8 cellular contexts compared by ENCODE assay signal in genomic region chr7:97845622-97846203, GRCh38. TPM values are rescaled to one million over a fixed set of nuclear protein-coding genes. Genes with fewer than 3 reads are reported as not detected.
DNase-seq lines count a peak whose midpoint lies in the region; ATAC-seq and TF ChIP-seq lines count a peak whose summit lies in the region.
"Had no signal": no experiment of that assay in that cellular context is flagged by ENCODE, and none has a peak within 500 bp of the region (broad histone marks: within the 10 kb centered on the region; RNA-seq: fewer than 3 reads in every experiment).

No MANE protein-coding gene starts in this region.

- H4K20me1 ChIP-seq in DOHH2 (ENCODE audit: control insufficient read depth, insufficient read depth, low read depth, low read length) (no peaks in the 10 kb centered on the region), OCI-LY1 (ENCODE audit: insufficient read depth, low read length) (no peaks in the 10 kb centered on the region)

- TF ChIP-seq CTCF in DOHH2 (IDR thresholded peaks at IDR 0.05; ENCODE audit: low read depth, low read length, poor library complexity, severe bottlenecking), result peak; percentile 70
- peak; percentile 72 for TF ChIP-seq CTCF in OCI-LY1 (IDR thresholded peaks at IDR 0.05; ENCODE audit: low read length)
- TF ChIP-seq CTCF in tibial nerve (IDR thresholded peaks at IDR 0.05), result peak; percentile 12 to 39 (median 27)

- no peak overlapping the region for H2AFZ ChIP-seq in OCI-LY1 (ENCODE audit: low read length)

- ATAC-seq in HG02798 (IDR thresholded peaks at IDR 0.05; ENCODE audit: poor library complexity, unreplicated experiment) (peak; percentile 59), HG03108 (IDR thresholded peaks at IDR 0.05; ENCODE audit: unreplicated experiment) (no peak), HG02884 (IDR thresholded peaks at IDR 0.05; ENCODE audit: unreplicated experiment) (no peak)
- ATAC-seq: naive thymus-derived CD4-positive, alpha-beta T cell had no signal

- H3K9me2 ChIP-seq in DOHH2 (replicated peaks; ENCODE audit: control insufficient read depth, low read length) (no peaks in the 10 kb centered on the region), OCI-LY1 (ENCODE audit: low read depth, low read length) (no peaks in the 10 kb centered on the region)

- H3K27me3 ChIP-seq in DOHH2 (ENCODE audit: control insufficient read depth, low read length) (peaks cover 2% of the 10 kb centered on the region; the same call in 1 of the 2 replicates), OCI-LY1 (ENCODE audit: insufficient read depth, low read length) (no peaks in the 10 kb centered on the region), tibial nerve (no peaks in the 10 kb centered on the region)

- H3K27ac ChIP-seq in DOHH2 (ENCODE audit: low read depth, low read length), result no peak overlapping the region
- H3K27ac ChIP-seq in OCI-LY1 (ENCODE audit: low read depth, low read length, poor library complexity, severe bottlenecking), result no peak overlapping the region
- no peak overlapping the region for H3K27ac ChIP-seq in tibial nerve

- no peak overlapping the region for H3K9ac ChIP-seq in OCI-LY1 (ENCODE audit: low read length)

- no peak for TF ChIP-seq EP300 in tibial nerve (IDR thresholded peaks at IDR 0.05)

- H3K4me3 ChIP-seq in DOHH2 (ENCODE audit: low read length), result no peak overlapping the region
- H3K4me3 ChIP-seq in OCI-LY1 (ENCODE audit: low read depth, low read length, poor library complexity, severe bottlenecking), result no peak overlapping the region
- H3K4me3 ChIP-seq in tibial nerve, result no peak overlapping the region

- H3K4me2 ChIP-seq in DOHH2 (ENCODE audit: low read length) (no peak overlapping the region), OCI-LY1 (ENCODE audit: low read length) (no peak overlapping the region)

- H3K36me3 ChIP-seq in DOHH2 (ENCODE audit: control insufficient read depth, low read length) (no peaks in the 10 kb centered on the region), OCI-LY1 (ENCODE audit: insufficient read depth, low read length) (no peaks in the 10 kb centered on the region), tibial nerve (no peaks in the 10 kb centered on the region)

- H3K4me1 ChIP-seq in DOHH2 (ENCODE audit: control insufficient read depth, low read length) (no peaks in the 10 kb centered on the region), OCI-LY1 (ENCODE audit: insufficient read depth, low read length, severe bottlenecking) (peaks cover 18% of the 10 kb centered on the region), tibial nerve (no peaks in the 10 kb centered on the region)

- H3F3A ChIP-seq in DOHH2 (ENCODE audit: control insufficient read depth, insufficient read depth), result no peaks in the 10 kb centered on the region
- no peaks in the 10 kb centered on the region for H3F3A ChIP-seq in OCI-LY1 (ENCODE audit: insufficient read depth, low read length)

- DNase-seq in fibroblast of peridontal ligament (ENCODE audit: extremely low read depth) (peak; percentile 57), tibial nerve (ENCODE audit: low spot score in 2 of 2) (no peak)

- WGBS in tibial nerve, 2 donors, result 49 to 55% methylated on average over 2 of the region's 2 CpGs

- H3K79me2 ChIP-seq in DOHH2 (ENCODE audit: control insufficient read depth, low read length), result no peaks in the 10 kb centered on the region
- no peaks in the 10 kb centered on the region for H3K79me2 ChIP-seq in OCI-LY1 (ENCODE audit: insufficient read depth, low read length)

- H3K9me3 ChIP-seq in DOHH2 (ENCODE audit: control insufficient read depth, insufficient read depth, low read length) (no peaks in the 10 kb centered on the region), OCI-LY1 (ENCODE audit: low read length) (no peaks in the 10 kb centered on the region), tibial nerve (peaks cover 0 to 6% (median 0%) of the 10 kb centered on the region in 4 donors)

- no peak for TF ChIP-seq POLR2A in tibial nerve (IDR thresholded peaks at IDR 0.05)

RNA-seq across cellular contexts. Expression of gene ASNS, which starts 26.5 kb away (rescaled TPM):
- total RNA-seq in tibial nerve, result 10 to 100 TPM in 3 of 4 donors, 1 to 10 TPM in 1; 9.0 to 19.8 (median 13.6) TPM
